ENCODE assay signal across 27 cellular contexts in genomic region chr7:22373388-22373787, GRCh38.
"Had no signal": no experiment of that assay in that cellular context is flagged by ENCODE, and none has a peak within 500 bp of the region (broad histone marks: within the 10 kb centered on the region; RNA-seq: fewer than 3 reads in every experiment).

No MANE protein-coding gene starts in this region.

- H3K36me3 ChIP-seq: adrenal gland, gastrocnemius medialis, left ventricle myocardium inferior, spleen, tibial nerve had no signal

- H3K9me3 ChIP-seq: adrenal gland, gastrocnemius medialis, left ventricle myocardium inferior, mucosa of descending colon, spleen, tibial nerve had no signal

- H3K9me3 Mint-ChIP-seq: brain; effector memory CD8-positive, alpha-beta T cell; neural crest cell; T-cell; T-helper 2 cell treated with Interferon-gamma antibody and Interleukin-4, amounts not matched to agents 5 μg/mL and 100 μg/mL, for 36 hours had no signal

- H3K4me1 Mint-ChIP-seq: T-cell had no signal

- H3K4me1 ChIP-seq: adrenal gland, tibial nerve had no signal

- H3K4me3 ChIP-seq: adrenal gland, coronary artery, dorsolateral prefrontal cortex, gastrocnemius medialis, left ventricle myocardium inferior, lung, mucosa of descending colon, spleen, tibial nerve had no signal

- H3K27ac ChIP-seq: adrenal gland, coronary artery, gastrocnemius medialis, left ventricle myocardium inferior, spleen, tibial nerve had no signal

- H3K36me3 Mint-ChIP-seq: activated naive CD8-positive, alpha-beta T cell; brain; T-cell had no signal

- DNase-seq: activated CD4-positive, alpha-beta T cell treated with anti-CD3 and anti-CD28 coated beads for 36 hours; activated CD4-positive, alpha-beta T cell treated with anti-CD3 and anti-CD28 coated beads, Interleukin-2, amount 50 U/mL, for 4 hours; activated CD4-positive, CD25-positive, alpha-beta regulatory T cell; activated CD8-positive, alpha-beta memory T cell treated with anti-CD3 and anti-CD28 coated beads for 24 hours; activated effector memory CD4-positive, alpha-beta T cell treated with Interleukin-2 at 50 U/mL for 16 hours; activated naive CD4-positive, alpha-beta T cell treated with Interleukin-2 at 50 U/mL for 16 hours; adrenal gland; aorta; dorsolateral prefrontal cortex; effector memory CD8-positive, alpha-beta T cell; erythroblast; gastrocnemius medialis; glutamatergic neuron; left ventricle myocardium inferior; occipital lobe; right cardiac atrium; spleen; stimulated activated naive CD4-positive, alpha-beta T cell treated with Interleukin-2 at 50 U/mL for 16 hours; T-cell had no signal

- H3K27me3 Mint-ChIP-seq: brain had no signal

- H3K4me3 Mint-ChIP-seq: activated CD4-positive, alpha-beta T cell treated with anti-CD3 and anti-CD28 coated beads for 36 hours; activated naive CD8-positive, alpha-beta T cell; brain; effector memory CD8-positive, alpha-beta T cell; neural crest cell; T-cell; T-helper 2 cell treated with Interferon-gamma antibody and Interleukin-4, amounts not matched to agents 5 μg/mL and 100 μg/mL, for 36 hours had no signal

- H3K27ac Mint-ChIP-seq: activated CD4-positive, alpha-beta T cell treated with anti-CD3 and anti-CD28 coated beads for 36 hours; activated naive CD8-positive, alpha-beta T cell; brain; effector memory CD8-positive, alpha-beta T cell; T-cell; T-helper 2 cell treated with Interferon-gamma antibody and Interleukin-4, amounts not matched to agents 5 μg/mL and 100 μg/mL, for 36 hours had no signal

- H3K27me3 ChIP-seq: adrenal gland, dorsolateral prefrontal cortex, gastrocnemius medialis, spleen, tibial nerve had no signal
